ENCODE assay signal across 8 cellular contexts in the genomic region with DNA sequence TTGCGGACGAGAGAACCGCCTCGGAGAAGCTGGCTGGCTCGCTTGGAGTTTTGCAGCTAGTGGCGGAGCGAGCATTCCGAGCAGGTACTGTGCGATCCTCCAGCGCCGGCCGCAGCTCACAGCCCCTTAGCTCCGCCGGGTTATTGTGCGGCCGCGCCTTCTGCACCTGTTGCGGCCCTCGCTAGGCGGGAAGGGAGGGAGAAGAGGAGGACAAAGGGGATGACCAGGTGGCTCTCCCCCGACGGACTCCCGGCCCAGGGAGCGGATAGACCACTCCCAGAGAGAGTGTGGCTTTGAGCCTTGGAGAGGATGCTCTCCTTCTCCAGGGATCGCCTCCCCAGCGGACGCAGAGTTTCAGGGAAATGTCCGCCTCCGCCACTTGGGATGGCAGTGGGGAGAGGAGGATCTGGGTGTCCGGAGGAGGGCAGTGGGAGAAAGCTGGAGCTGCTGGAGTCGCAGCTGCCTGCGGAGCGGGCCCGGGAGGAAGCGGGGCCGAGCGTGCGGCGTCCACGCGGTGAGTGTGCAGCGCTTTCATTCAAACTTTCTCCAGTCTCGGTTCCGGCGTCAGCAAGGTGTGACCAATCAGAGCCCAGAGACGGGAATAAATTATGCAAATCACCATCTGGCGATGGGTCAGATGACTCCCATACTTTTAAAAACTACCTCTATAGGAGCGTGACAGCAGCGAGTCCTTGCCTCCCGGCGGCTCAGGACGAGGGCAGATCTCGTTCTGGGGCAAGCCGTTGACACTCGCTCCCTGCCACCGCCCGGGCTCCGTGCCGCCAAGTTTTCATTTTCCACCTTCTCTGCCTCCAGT. TPM values are rescaled to one million over a fixed set of nuclear protein-coding genes. Genes with fewer than 3 reads are reported as not detected.
A peak's percentile ranks its signal among the peaks of the same experiment; 100 is the strongest.
DNase-seq lines count a peak whose midpoint lies in the region; ATAC-seq and TF ChIP-seq lines count a peak whose summit lies in the region.

TSS of gene LIPG (plus strand) at position 681 of the 817 bp plus-strand sequence. CDS start 252 bp downstream, outside the sequence.

- H3K4me3 ChIP-seq in BE2C (ENCODE audit: low read depth, low read length) (peak within 1 kb of the TSS; percentile 20; the same call in 1 of the 2 replicates), HUES64 (ENCODE audit: low read length) (peak within 1 kb of the TSS; percentile 85), astrocyte of the spinal cord (ENCODE audit: low read depth, low read length) (peak within 1 kb of the TSS; percentile 48), iPS-18c (ENCODE audit: insufficient read depth, low read depth, low read length) (peak within 1 kb of the TSS; percentile 67), skeletal muscle tissue (ENCODE audit: low read length in 3 of 3) (peak within 1 kb of the TSS; percentile 64 to 71 (median 66))

- H3K27me3 ChIP-seq in BE2C (peaks cover 47% of the 10 kb centered on the region), HUES64 (ENCODE audit: insufficient read depth, low read length) (peaks cover 36% of the 10 kb centered on the region), skeletal muscle tissue (ENCODE audit: control insufficient read depth in 3 of 3, insufficient read depth in 3 of 3, low read length in 3 of 3) (peaks cover 23 to 36% (median 26%) of the 10 kb centered on the region in 3 donors)

- CTCF ChIA-PET in RWPE1 (lab: Yijun Ruan, JAX), result no interaction called here

- WGBS in HUES64, result under 1% methylated on average over 59 of the region's 59 CpGs

- DNase-seq in BE2C (no peak), GM19240 (ENCODE audit: insufficient read length, low spot score) (peak; percentile 20), RWPE1 (ENCODE audit: low spot score) (peak; percentile 90), astrocyte of the spinal cord (ENCODE audit: low read depth, low spot score) (peak; percentile 69)

- in situ Hi-C loops in astrocyte of the spinal cord (cut with HindIII; ENCODE audit: low sequenced_read_pairs), result no loop called here

- H3K9me3 ChIP-seq in BE2C, result no peaks in the 10 kb centered on the region
- H3K9me3 ChIP-seq in HUES64 (ENCODE audit: insufficient read depth, low read depth, low read length), result no peaks in the 10 kb centered on the region
- no peaks in the 10 kb centered on the region for H3K9me3 ChIP-seq in iPS-18c (ENCODE audit: control insufficient read depth, insufficient read depth, low read length)
- H3K9me3 ChIP-seq in skeletal muscle tissue (ENCODE audit: control insufficient read depth in 3 of 3, low read length in 3 of 3), result no peaks in the 10 kb centered on the region

- POLR2A ChIA-PET in RWPE1 (lab: Yijun Ruan, JAX; ENCODE audit: low non-redundant PET), result no interaction called here

- H3K36me3 ChIP-seq in BE2C, result no peaks in the 10 kb centered on the region
- H3K36me3 ChIP-seq in HUES64 (ENCODE audit: insufficient read depth, low read length), result peaks cover 9% of the 10 kb centered on the region; the same call in 1 of the 2 replicates
- H3K36me3 ChIP-seq in skeletal muscle tissue (ENCODE audit: control insufficient read depth in 3 of 3, insufficient read depth in 3 of 3, low read length in 3 of 3), result no peaks in the 10 kb centered on the region

- ATAC-seq in GM21515 (IDR thresholded peaks at IDR 0.05; ENCODE audit: unreplicated experiment), result no peak

- TF ChIP-seq CTCF in BE2C (IDR thresholded peaks at IDR 0.05; ENCODE audit: low read depth, low read length), result no peak
- no peak for TF ChIP-seq CTCF in RWPE1 (conservative IDR thresholded peaks at IDR 0.05; ENCODE audit: low read depth)
- no peak for TF ChIP-seq CTCF in astrocyte of the spinal cord (IDR thresholded peaks at IDR 0.05; ENCODE audit: low read depth, low read length)

- H3K27ac ChIP-seq in HUES64 (ENCODE audit: low read depth, low read length) (peak within 1 kb of the TSS; percentile 42; the same call in 1 of the 2 replicates), RWPE1 (peak within 1 kb of the TSS; percentile 73), skeletal muscle tissue (ENCODE audit: low read depth, low read length) (no peak within 1 kb of the TSS)

- H3K4me1 ChIP-seq in BE2C, result no peaks in the 10 kb centered on the region
- H3K4me1 ChIP-seq in HUES64 (ENCODE audit: insufficient read depth, low read length), result peaks cover 13% of the 10 kb centered on the region; the same call in 1 of the 2 replicates
- H3K4me1 ChIP-seq in skeletal muscle tissue (ENCODE audit: control insufficient read depth in 3 of 3, insufficient read depth in 3 of 3, low read length in 3 of 3), result peaks cover 34 to 40% (median 39%) of the 10 kb centered on the region in 3 donors

- H3K9ac ChIP-seq in HUES64 (ENCODE audit: low read depth, low read length) (peak within 1 kb of the TSS; percentile 77), skeletal muscle tissue (ENCODE audit: low read depth in 1 of 3, low read length in 3 of 3) (peak within 1 kb of the TSS in 2 of 3 donors; percentile 25 to 69)

RNA-seq across cellular contexts. Expression of gene LIPG, which starts in this region (rescaled TPM):
- polyA plus RNA-seq in BE2C (2012; ENCODE audit: insufficient read depth, insufficient read length, low read depth), result not detected
- polyA plus RNA-seq in HUES64 (2013, experiment 1 of 2), result 18.8 TPM
- polyA plus RNA-seq in HUES64 (2013, experiment 2 of 2), result 21.9 TPM
- 2.6 TPM for total RNA-seq in skeletal muscle tissue

Comparison
In these comparisons a context has a peak if more than half of its experiments do, and no peak if none do; other contexts are left out.
1. H3K4me3 ChIP-seq: peak in every context shown above with its lines; median percentile 85 in HUES64; 67 in iPS-18c; 66 in skeletal muscle tissue; 48 in astrocyte of the spinal cord; 20 in BE2C.